Comparison of ENCODE assay signal across 13 cellular contexts in genomic region chr5:142680605-142681259, GRCh38. TPM values are rescaled to one million over a fixed set of nuclear protein-coding genes. Genes with fewer than 3 reads are reported as not detected.
DNase-seq lines count a peak whose midpoint lies in the region; ATAC-seq and TF ChIP-seq lines count a peak whose summit lies in the region.
"Had no signal": no experiment of that assay in that cellular context is flagged by ENCODE, and none has a peak within 500 bp of the region (broad histone marks: within the 10 kb centered on the region; RNA-seq: fewer than 3 reads in every experiment).

No MANE protein-coding gene starts in this region.

- H3K27ac ChIP-seq in body of pancreas = peak overlapping the region in 3 of 4 donors; percentile 14 to 51 (median 50)
- no peak overlapping the region for H3K27ac ChIP-seq in neural progenitor cell
- H3K27ac ChIP-seq: BLaER1 treated with 17β-estradiol and CSF1 and Interleukin-3, amounts not matched to agents 10 nM and 100 nM had no signal

- H2AFZ ChIP-seq in neural progenitor cell (replicated peaks) = no peak overlapping the region

- H3K27me3 Mint-ChIP-seq in Caco-2 (ENCODE audit: insufficient read depth, unreplicated experiment) (no peaks in the 10 kb centered on the region), CD14-positive monocyte (ENCODE audit: low read depth in 3 of 3) (peaks cover 1 to 6% (median 3%) of the 10 kb centered on the region in 3 donors), neural progenitor cell (ENCODE audit: insufficient read depth, low read depth) (peaks cover 8% of the 10 kb centered on the region)
- H3K27me3 Mint-ChIP-seq in activated CD8-positive, alpha-beta T cell treated with anti-CD3 and anti-CD28 coated beads for 36 hours = no peaks in the 10 kb centered on the region

- no peaks in the 10 kb centered on the region for H3K9me3 Mint-ChIP-seq in Caco-2 (ENCODE audit: unreplicated experiment)
- H3K9me3 Mint-ChIP-seq in CD14-positive monocyte = peaks cover 0 to 6% (median 0%) of the 10 kb centered on the region in 7 donors
- H3K9me3 Mint-ChIP-seq in activated CD8-positive, alpha-beta T cell treated with anti-CD3 and anti-CD28 coated beads for 36 hours = no peaks in the 10 kb centered on the region
- H3K9me3 Mint-ChIP-seq in neural progenitor cell = peaks cover 3% of the 10 kb centered on the region
- H3K9me3 Mint-ChIP-seq: activated naive CD4-positive, alpha-beta T cell treated with anti-CD3 and anti-CD28 coated beads, Interleukin-2, amount 10 ng/mL, durations not matched to agents 7 days and 5 days; effector memory CD8-positive, alpha-beta T cell had no signal

- H3K79me2 ChIP-seq in neural progenitor cell (ENCODE audit: low read depth) = no peaks in the 10 kb centered on the region

- H3K36me3 Mint-ChIP-seq in Caco-2 (ENCODE audit: insufficient read depth, unreplicated experiment) (no peaks in the 10 kb centered on the region), CD14-positive monocyte (no peaks in the 10 kb centered on the region), neural progenitor cell (no peaks in the 10 kb centered on the region)
- no peaks in the 10 kb centered on the region for H3K36me3 Mint-ChIP-seq in activated CD8-positive, alpha-beta T cell treated with anti-CD3 and anti-CD28 coated beads for 36 hours (ENCODE audit: low read depth)
- H3K36me3 Mint-ChIP-seq: activated naive CD4-positive, alpha-beta T cell treated with anti-CD3 and anti-CD28 coated beads, Interleukin-2, amount 10 ng/mL, durations not matched to agents 7 days and 5 days had no signal

- H3K9ac ChIP-seq in neural progenitor cell = no peak overlapping the region
- H3K9ac ChIP-seq: BLaER1 treated with 17β-estradiol and CSF1 and Interleukin-3, amounts not matched to agents 10 nM and 100 nM had no signal

- H3K9me3 ChIP-seq in Caco-2 (no peaks in the 10 kb centered on the region), body of pancreas (no peaks in the 10 kb centered on the region), neural progenitor cell (ENCODE audit: low read depth) (no peaks in the 10 kb centered on the region)

- H3K4me1 ChIP-seq in Caco-2 = peaks cover 25% of the 10 kb centered on the region
- peaks cover 14% of the 10 kb centered on the region for H3K4me1 ChIP-seq in body of pancreas
- peaks cover 25% of the 10 kb centered on the region for H3K4me1 ChIP-seq in neural progenitor cell

- TF ChIP-seq POLR2A in body of pancreas (IDR thresholded peaks at IDR 0.05) (no peak), lower leg skin (IDR thresholded peaks at IDR 0.05) (no peak)

- no peak overlapping the region for H3K4me3 ChIP-seq in Caco-2 (ENCODE audit: low read depth, low read length)
- no peak overlapping the region for H3K4me3 ChIP-seq in LNCaP clone FGC (ENCODE audit: low read depth, low read length)
- H3K4me3 ChIP-seq in body of pancreas = no peak overlapping the region
- H3K4me3 ChIP-seq in lower leg skin (ENCODE audit: low read depth, poor library complexity, severe bottlenecking) = no peak overlapping the region
- no peak overlapping the region for H3K4me3 ChIP-seq in neural progenitor cell
- H3K4me3 ChIP-seq: BLaER1 treated with 17β-estradiol and CSF1 and Interleukin-3, amounts not matched to agents 10 nM and 100 nM had no signal

- ATAC-seq in body of pancreas = peak; percentile 92
- ATAC-seq in HG03432 (IDR thresholded peaks at IDR 0.05; ENCODE audit: unreplicated experiment) = no peak
- no peak for ATAC-seq in activated CD8-positive, alpha-beta T cell treated with anti-CD3 and anti-CD28 coated beads for 36 hours
- ATAC-seq: effector memory CD8-positive, alpha-beta T cell had no signal

- CTCF ChIA-PET in Caco-2 (lab: Charles Lee) = no interaction called here
- CTCF ChIA-PET in activated CD8-positive, alpha-beta T cell treated with anti-CD3 and anti-CD28 coated beads for 36 hours (lab: Charles Lee) = interaction anchor here (1.0 to 2.2 kb wide), 4 partner anchors 15 to 32 kb away, joined by 3 to 9 read pairs (median 5); no protein-coding TSS in a partner anchor

- H3F3A ChIP-seq in neural progenitor cell (ENCODE audit: low read depth) = peaks cover 17% of the 10 kb centered on the region

- WGBS in body of pancreas, 2 donors = 52 to 71% methylated on average over 5 of the region's 5 CpGs
- 65 to 72% methylated on average over 5 of the region's 5 CpGs for WGBS in lower leg skin, 2 donors

- no peaks in the 10 kb centered on the region for H4K20me1 ChIP-seq in neural progenitor cell (ENCODE audit: low read depth)
- H4K20me1 ChIP-seq: BLaER1 treated with 17β-estradiol and CSF1 and Interleukin-3, amounts not matched to agents 10 nM and 100 nM had no signal

- no peak overlapping the region for H3K4me2 ChIP-seq in neural progenitor cell
- H3K4me2 ChIP-seq: BLaER1 treated with 17β-estradiol and CSF1 and Interleukin-3, amounts not matched to agents 10 nM and 100 nM had no signal

- TF ChIP-seq CTCF in Caco-2 (IDR thresholded peaks at IDR 0.05; ENCODE audit: insufficient read depth in 1 of 2, low read depth in 1 of 2, low read length in 1 of 2, severe bottlenecking in 1 of 2, unreplicated experiment in 1 of 2) = no peak
- TF ChIP-seq CTCF in LNCaP clone FGC (IDR thresholded peaks at IDR 0.05; ENCODE audit: control insufficient read depth, extremely low read depth, insufficient read depth) = no peak
- TF ChIP-seq CTCF in body of pancreas (IDR thresholded peaks at IDR 0.05) = no peak
- no peak for TF ChIP-seq CTCF in lower leg skin (IDR thresholded peaks at IDR 0.05)
- TF ChIP-seq CTCF in CD14-positive monocyte (IDR thresholded peaks at IDR 0.05) = no peak
- TF ChIP-seq CTCF in activated CD8-positive, alpha-beta T cell treated with anti-CD3 and anti-CD28 coated beads for 36 hours (IDR thresholded peaks at IDR 0.05) = no peak
- TF ChIP-seq CTCF in neural progenitor cell (IDR thresholded peaks at IDR 0.05) = no peak

- BruUV-seq in Caco-2 (replicated peaks; lab: Mats Ljungman, UMichigan) = no TSS peak

- H3K27ac Mint-ChIP-seq in Caco-2 (ENCODE audit: unreplicated experiment) (peak overlapping the region; percentile 43), CD14-positive monocyte (no peak overlapping the region), neural progenitor cell (no peak overlapping the region)
- H3K27ac Mint-ChIP-seq in activated CD8-positive, alpha-beta T cell treated with anti-CD3 and anti-CD28 coated beads for 36 hours = no peak overlapping the region
- H3K27ac Mint-ChIP-seq: activated naive CD4-positive, alpha-beta T cell treated with anti-CD3 and anti-CD28 coated beads, Interleukin-2, amount 10 ng/mL, durations not matched to agents 7 days and 5 days; effector memory CD8-positive, alpha-beta T cell had no signal

- H3K27me3 ChIP-seq in Caco-2 (replicated peaks; ENCODE audit: control insufficient read depth, insufficient read depth, low read length) (no peaks in the 10 kb centered on the region), body of pancreas (no peaks in the 10 kb centered on the region), neural progenitor cell (no peaks in the 10 kb centered on the region)
- H3K27me3 ChIP-seq: BLaER1 treated with 17β-estradiol and CSF1 and Interleukin-3, amounts not matched to agents 10 nM and 100 nM had no signal

- H3K4me3 Mint-ChIP-seq in Caco-2 (ENCODE audit: unreplicated experiment) = no peak overlapping the region
- H3K4me3 Mint-ChIP-seq in CD14-positive monocyte = no peak overlapping the region
- no peak overlapping the region for H3K4me3 Mint-ChIP-seq in activated CD8-positive, alpha-beta T cell treated with anti-CD3 and anti-CD28 coated beads for 36 hours
- H3K4me3 Mint-ChIP-seq in neural progenitor cell = no peak overlapping the region
- H3K4me3 Mint-ChIP-seq: activated naive CD4-positive, alpha-beta T cell treated with anti-CD3 and anti-CD28 coated beads, Interleukin-2, amount 10 ng/mL, durations not matched to agents 7 days and 5 days; effector memory CD8-positive, alpha-beta T cell had no signal

- intact Hi-C loops in Caco-2 (cut with micrococcal nuclease; ENCODE audit: unreplicated experiment) (no loop called here), body of pancreas (cut with DNase I) (no loop called here), lower leg skin (cut with DNase I; ENCODE audit: low total_unique reads) (no loop called here), CD14-positive monocyte (cut with micrococcal nuclease) (no loop called here)
- intact Hi-C loops in activated CD8-positive, alpha-beta T cell treated with anti-CD3 and anti-CD28 coated beads for 36 hours (cut with micrococcal nuclease) = no loop called here

- no peaks in the 10 kb centered on the region for H3K36me3 ChIP-seq in Caco-2 (ENCODE audit: control insufficient read depth, insufficient read depth, low read length)
- H3K36me3 ChIP-seq in body of pancreas (replicated peaks in 1 of 2; ENCODE audit: insufficient read depth in 1 of 2, low read depth in 2 of 2) = no peaks in the 10 kb centered on the region
- H3K36me3 ChIP-seq in neural progenitor cell = no peaks in the 10 kb centered on the region
- H3K36me3 ChIP-seq: BLaER1 treated with 17β-estradiol and CSF1 and Interleukin-3, amounts not matched to agents 10 nM and 100 nM had no signal

- POLR2A ChIA-PET in Caco-2 (lab: Charles Lee) = no interaction called here
- POLR2A ChIA-PET in activated CD8-positive, alpha-beta T cell treated with anti-CD3 and anti-CD28 coated beads for 36 hours (lab: Charles Lee) = no interaction called here

- H3K4me1 Mint-ChIP-seq in Caco-2 (ENCODE audit: low read depth, unreplicated experiment) (peaks cover 23% of the 10 kb centered on the region), CD14-positive monocyte (no peaks in the 10 kb centered on the region), neural progenitor cell (peaks cover 31% of the 10 kb centered on the region)
- no peaks in the 10 kb centered on the region for H3K4me1 Mint-ChIP-seq in activated CD8-positive, alpha-beta T cell treated with anti-CD3 and anti-CD28 coated beads for 36 hours (ENCODE audit: low read depth)
- H3K4me1 Mint-ChIP-seq: activated naive CD4-positive, alpha-beta T cell treated with anti-CD3 and anti-CD28 coated beads, Interleukin-2, amount 10 ng/mL, durations not matched to agents 7 days and 5 days had no signal

- DNase-seq in Caco-2 (peak; percentile 76 to 80), LNCaP clone FGC (ENCODE audit: low read depth) (peak; percentile 43), body of pancreas (peak; percentile 56 to 87 (median 70)), lower leg skin (ENCODE audit: low spot score in 2 of 2) (peak; percentile 38 to 49), CD14-positive monocyte (ENCODE audit: low spot score) (no peak), neural progenitor cell (ENCODE audit: low spot score) (no peak)
- no peak for DNase-seq in activated CD8-positive, alpha-beta T cell treated with anti-CD3 and anti-CD28 coated beads for 36 hours
- DNase-seq: activated naive CD4-positive, alpha-beta T cell treated with anti-CD3 and anti-CD28 coated beads, Interleukin-2, amount 10 ng/mL, durations not matched to agents 7 days and 5 days; effector memory CD8-positive, alpha-beta T cell; Kasumi-1; left cardiac atrium had no signal

RNA-seq across cellular contexts. Expression of gene FGF1, which starts 5.2 kb away (rescaled TPM):
- total RNA-seq in Caco-2 (2022) (not detected in 2 replicates), body of pancreas (under 1 TPM in 1 of 2 donors, not detected in 1; 0.78 TPM), lower leg skin (1 to 10 TPM in 1 of 4 donors, under 1 TPM in 3; 0.38 to 5.4 (median 0.65) TPM), neural progenitor cell (ENCODE audit: low replicate concordance) (not detected in 2 replicates)
- polyA plus RNA-seq in CD14-positive monocyte = not detected
- not detected for total RNA-seq in activated CD8-positive, alpha-beta T cell treated with anti-CD3 and anti-CD28 coated beads for 36 hours

Comparison
In these comparisons a context has a peak if more than half of its experiments do, and no peak if none do; other contexts are left out.
1. DNase-seq: peak in Caco-2 (2 of 2), LNCaP clone FGC (single experiment), body of pancreas (4 of 4) and lower leg skin (2 of 2); none in CD14-positive monocyte (single experiment), activated CD8-positive, alpha-beta T cell treated with anti-CD3 and anti-CD28 coated beads for 36 hours (single experiment) and neural progenitor cell (single experiment).